24 cellular contexts compared by ENCODE assay signal in genomic region chr16:86363836-86364618, GRCh38.
DNase-seq lines count a peak whose midpoint lies in the region; ATAC-seq and TF ChIP-seq lines count a peak whose summit lies in the region.
"Had no signal": no experiment of that assay in that cellular context is flagged by ENCODE, and none has a peak within 500 bp of the region (broad histone marks: within the 10 kb centered on the region; RNA-seq: fewer than 3 reads in every experiment).

No MANE protein-coding gene starts in this region.

- H3K4me3 ChIP-seq in mesenchymal stem cell (ENCODE audit: insufficient read depth in 1 of 2, low read depth in 1 of 2, low read length in 2 of 2) (no peak overlapping the region), brain microvascular endothelial cell (ENCODE audit: low read depth, low read length) (no peak overlapping the region)
- H3K4me3 ChIP-seq: ascending aorta had no signal

- no peak overlapping the region for H2BK5ac ChIP-seq in mesenchymal stem cell (ENCODE audit: low read depth, low read length, poor library complexity, severe bottlenecking)

- POLR2A ChIA-PET in activated CD4-positive, alpha-beta T cell treated with anti-CD3 and anti-CD28 coated beads, Interleukin-2, amount 10 ng/mL, durations not matched to agents 7 days and 5 days (lab: Charles Lee) = no interaction called here

- H3K4ac ChIP-seq in mesenchymal stem cell (ENCODE audit: low read depth in 1 of 2, low read length in 2 of 2) = peak overlapping the region; percentile 17 to 57

- H2BK12ac ChIP-seq in mesenchymal stem cell (ENCODE audit: low read length in 2 of 2) = peak overlapping the region in 1 of 2 experiments; percentile 59

- H3K36me3 ChIP-seq in mesenchymal stem cell (ENCODE audit: control insufficient read depth in 1 of 2, insufficient read depth in 2 of 2, low read depth in 1 of 2, low read length in 2 of 2) (no peaks in the 10 kb centered on the region), brain microvascular endothelial cell (replicated peaks) (no peaks in the 10 kb centered on the region)
- H3K36me3 ChIP-seq: ascending aorta had no signal

- peaks cover 11% of the 10 kb centered on the region for H3K27me3 Mint-ChIP-seq in activated CD4-positive, alpha-beta T cell treated with anti-CD3 and anti-CD28 coated beads, Interleukin-2, amount 10 ng/mL, durations not matched to agents 7 days and 5 days

- H3K18ac ChIP-seq in mesenchymal stem cell (ENCODE audit: low read depth in 1 of 2, low read length in 2 of 2) = peak overlapping the region; percentile 37 to 55

- WGBS in mesenchymal stem cell = 21% methylated on average over 13 of the region's 13 CpGs

- ATAC-seq in GM18511 (IDR thresholded peaks at IDR 0.05; ENCODE audit: unreplicated experiment) = no peak
- ATAC-seq: esophagus mucosa had no signal

- H3K36me3 Mint-ChIP-seq in activated CD4-positive, alpha-beta T cell treated with anti-CD3 and anti-CD28 coated beads, Interleukin-2, amount 10 ng/mL, durations not matched to agents 7 days and 5 days (ENCODE audit: low read depth) = no peaks in the 10 kb centered on the region
- H3K36me3 Mint-ChIP-seq: activated naive CD4-positive, alpha-beta T cell treated with anti-CD3 and anti-CD28 coated beads, Interleukin-2, amount 10 ng/mL, durations not matched to agents 7 days and 5 days had no signal

- H3K27me3 ChIP-seq in mesenchymal stem cell (ENCODE audit: control insufficient read depth in 1 of 2, insufficient read depth in 1 of 2, low read length in 2 of 2) = peaks cover 0 to 55% of the 10 kb centered on the region in 2 experiments
- H3K27me3 ChIP-seq in brain microvascular endothelial cell (replicated peaks) = no peaks in the 10 kb centered on the region
- H3K27me3 ChIP-seq: ascending aorta had no signal

- H3K9ac ChIP-seq in mesenchymal stem cell (ENCODE audit: low read length) = no peak overlapping the region

- no peak overlapping the region for H2AFZ ChIP-seq in mesenchymal stem cell (ENCODE audit: low read depth, low read length)

- H3K14ac ChIP-seq in mesenchymal stem cell (ENCODE audit: low read length in 2 of 2) = no peak overlapping the region

- H3K27ac Mint-ChIP-seq in activated CD4-positive, alpha-beta T cell treated with anti-CD3 and anti-CD28 coated beads, Interleukin-2, amount 10 ng/mL, durations not matched to agents 7 days and 5 days = no peak overlapping the region
- H3K27ac Mint-ChIP-seq: activated naive CD4-positive, alpha-beta T cell treated with anti-CD3 and anti-CD28 coated beads, Interleukin-2, amount 10 ng/mL, durations not matched to agents 7 days and 5 days; progenitor cell of endocrine pancreas had no signal

- H3K4me2 ChIP-seq in mesenchymal stem cell (ENCODE audit: low read length, poor library complexity, severe bottlenecking) = no peak overlapping the region

- H3K9me3 Mint-ChIP-seq in activated CD4-positive, alpha-beta T cell treated with anti-CD3 and anti-CD28 coated beads, Interleukin-2, amount 10 ng/mL, durations not matched to agents 7 days and 5 days = no peaks in the 10 kb centered on the region
- H3K9me3 Mint-ChIP-seq: activated naive CD4-positive, alpha-beta T cell treated with anti-CD3 and anti-CD28 coated beads, Interleukin-2, amount 10 ng/mL, durations not matched to agents 7 days and 5 days had no signal

- no peak for TF ChIP-seq CTCF in brain microvascular endothelial cell (IDR thresholded peaks at IDR 0.05; ENCODE audit: low read depth, low read length, missing control alignments)

- H3K9me3 ChIP-seq in mesenchymal stem cell (ENCODE audit: control insufficient read depth, low read length) = no peaks in the 10 kb centered on the region
- H3K9me3 ChIP-seq: ascending aorta had no signal

- peak overlapping the region; percentile 51 for H4K8ac ChIP-seq in mesenchymal stem cell (ENCODE audit: low read length)

- no peak overlapping the region for H2BK15ac ChIP-seq in mesenchymal stem cell (ENCODE audit: low read depth, poor library complexity, severe bottlenecking)

- H3K4me3 Mint-ChIP-seq in activated CD4-positive, alpha-beta T cell treated with anti-CD3 and anti-CD28 coated beads, Interleukin-2, amount 10 ng/mL, durations not matched to agents 7 days and 5 days = no peak overlapping the region
- H3K4me3 Mint-ChIP-seq: activated naive CD4-positive, alpha-beta T cell treated with anti-CD3 and anti-CD28 coated beads, Interleukin-2, amount 10 ng/mL, durations not matched to agents 7 days and 5 days had no signal

- CTCF ChIA-PET in activated CD4-positive, alpha-beta T cell treated with anti-CD3 and anti-CD28 coated beads, Interleukin-2, amount 10 ng/mL, durations not matched to agents 7 days and 5 days (lab: Charles Lee) = no interaction called here

- no peak overlapping the region for H3K27ac ChIP-seq in mesenchymal stem cell (ENCODE audit: low read length, poor library complexity, severe bottlenecking)
- H3K27ac ChIP-seq in brain microvascular endothelial cell = no peak overlapping the region
- H3K27ac ChIP-seq: ascending aorta had no signal

- in situ Hi-C loops in brain microvascular endothelial cell (cut with HindIII; ENCODE audit: low pct_ligation_motif_present, low sequenced_read_pairs) = no loop called here

- H3K4me1 Mint-ChIP-seq in activated CD4-positive, alpha-beta T cell treated with anti-CD3 and anti-CD28 coated beads, Interleukin-2, amount 10 ng/mL, durations not matched to agents 7 days and 5 days = no peaks in the 10 kb centered on the region
- H3K4me1 Mint-ChIP-seq: activated naive CD4-positive, alpha-beta T cell treated with anti-CD3 and anti-CD28 coated beads, Interleukin-2, amount 10 ng/mL, durations not matched to agents 7 days and 5 days had no signal

- peak overlapping the region; percentile 91 for H4K91ac ChIP-seq in mesenchymal stem cell (ENCODE audit: low read length)

- H2BK120ac ChIP-seq in mesenchymal stem cell (ENCODE audit: low read depth, low read length) = peak overlapping the region; percentile 89

- no peak overlapping the region for H2AK5ac ChIP-seq in mesenchymal stem cell (ENCODE audit: low read length, severe bottlenecking)

- no peak overlapping the region for H3K23ac ChIP-seq in mesenchymal stem cell (ENCODE audit: low read length in 2 of 2)

- H3K79me1 ChIP-seq in mesenchymal stem cell (replicated peaks; ENCODE audit: low read length, poor library complexity, severe bottlenecking) = no peaks in the 10 kb centered on the region

- DNase-seq in A172 (ENCODE audit: low spot score) = peak; percentile 72
- DNase-seq in HCEC 1CT = peak; percentile 0
- peak; percentile 73 for DNase-seq in amniotic epithelial cell (ENCODE audit: low read depth)
- DNase-seq in mesenchymal stem cell = peak; percentile 70
- DNase-seq in pons (ENCODE audit: low spot score) = no peak
- DNase-seq in brain microvascular endothelial cell = no peak
- no peak for DNase-seq in activated CD4-positive, alpha-beta T cell treated with anti-CD3 and anti-CD28 coated beads, Interleukin-2, amount 10 ng/mL, durations not matched to agents 7 days and 5 days
- DNase-seq: activated CD4-positive, alpha-beta T cell treated with anti-CD3 and anti-CD28 coated beads for 1 hour; activated naive CD4-positive, alpha-beta T cell treated with anti-CD3 and anti-CD28 coated beads, Interleukin-2, amount 10 ng/mL, durations not matched to agents 7 days and 5 days; activated T-cell treated with anti-CD3 and anti-CD28 coated beads, Interleukin-2, amount 50 U/mL, for 48 hours; C1 segment of cervical spinal cord; effector CD8-positive, alpha-beta T cell; GF-D8; glutamatergic neuron; Karpas-422; left cardiac atrium; midbrain; NCI-H1092; NCI-H2029; NCI-H446 treated with DMSO at 0.1 percent for 48 hours had no signal

- H3K4me1 ChIP-seq in mesenchymal stem cell (ENCODE audit: control insufficient read depth, insufficient read depth, low read depth, low read length) = no peaks in the 10 kb centered on the region

Comparison
In these comparisons a context has a peak if more than half of its experiments do, and no peak if none do; other contexts are left out.
1. DNase-seq: peak in A172 (single experiment), HCEC 1CT (single experiment), amniotic epithelial cell (single experiment) and mesenchymal stem cell (single experiment); none in pons (single experiment), brain microvascular endothelial cell (single experiment) and activated CD4-positive, alpha-beta T cell treated with anti-CD3 and anti-CD28 coated beads, Interleukin-2, amount 10 ng/mL, durations not matched to agents 7 days and 5 days (single experiment).